ENCODE assay signal across 9 cellular contexts in the genomic region with DNA sequence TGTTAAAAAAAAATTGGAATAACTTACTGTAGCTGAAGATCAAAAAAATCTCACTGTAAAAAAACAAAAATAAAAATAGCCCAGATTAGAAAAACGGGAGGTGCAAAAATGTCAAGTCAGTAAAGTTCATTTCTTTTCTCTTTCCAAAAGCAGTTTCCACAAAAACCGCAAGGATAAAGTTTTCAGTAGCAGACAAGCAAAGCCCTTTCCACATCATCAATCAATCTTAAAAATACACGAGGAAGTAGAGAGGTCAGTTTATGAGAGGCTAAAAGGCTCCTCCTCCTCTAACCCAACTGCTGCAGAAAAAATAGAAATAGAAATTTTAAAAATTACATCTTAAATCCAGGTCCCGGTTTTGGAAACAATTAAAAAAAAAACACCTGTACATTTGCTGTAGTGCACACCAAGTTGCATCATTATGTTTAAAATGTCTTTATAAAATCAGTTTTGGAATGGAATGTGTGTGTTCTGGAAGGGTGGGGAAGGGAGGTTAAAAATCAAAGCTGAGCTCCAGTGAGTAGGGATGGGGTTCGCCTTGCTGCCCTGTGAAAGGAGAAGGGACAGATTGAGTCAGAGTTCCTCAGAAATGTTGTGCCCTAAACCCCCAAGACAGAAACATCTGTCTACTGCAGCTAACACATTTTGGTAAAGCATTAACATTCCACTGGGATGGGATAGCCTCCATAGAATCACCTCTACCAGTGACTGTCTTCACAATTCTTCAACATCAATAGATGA. TPM values are rescaled to one million over a fixed set of nuclear protein-coding genes. Genes with fewer than 3 reads are reported as not detected.
DNase-seq lines count a peak whose midpoint lies in the region; ATAC-seq and TF ChIP-seq lines count a peak whose summit lies in the region.
"Had no signal": no experiment of that assay in that cellular context is flagged by ENCODE, and none has a peak within 500 bp of the region (broad histone marks: within the 10 kb centered on the region; RNA-seq: fewer than 3 reads in every experiment).

No MANE protein-coding gene starts in this region.

- ATAC-seq in activated B cell treated with CpG ODN at 0.5 μM for 24 hours (ENCODE audit: low read depth) = peak; percentile 12
- ATAC-seq in GM18861 (IDR thresholded peaks at IDR 0.05; ENCODE audit: unreplicated experiment) = no peak
- no peak for ATAC-seq in mucosa of descending colon

- DNase-seq in A673 (ENCODE audit: low spot score) (no peak), HEK293T (ENCODE audit: extremely low spot score) (no peak), activated B cell treated with CpG ODN at 0.5 μM for 24 hours (no peak), mucosa of descending colon (no peak), ureter (ENCODE audit: low spot score) (no peak), H7 (no peak)

- peaks cover 95% of the 10 kb centered on the region for H3K36me3 Mint-ChIP-seq in activated B cell treated with CpG ODN at 0.5 μM for 24 hours (ENCODE audit: low read depth)

- CTCF ChIA-PET in A673 (lab: Charles Lee) = no interaction called here
- CTCF ChIA-PET in HEK293T (lab: Yijun Ruan, JAX) = interaction anchor here (0.5 to 0.6 kb wide), 2 partner anchors 64 to 148 kb away, joined by 3 read pairs; no protein-coding TSS in a partner anchor
- CTCF ChIA-PET in activated B cell treated with CpG ODN at 0.5 μM for 24 hours (lab: Charles Lee) = no interaction called here

- no TSS peak for BruUV-seq in A673 (replicated peaks; lab: Mats Ljungman, UMichigan)

- H3K4me3 Mint-ChIP-seq in activated B cell treated with CpG ODN at 0.5 μM for 24 hours = peak overlapping the region; percentile 100

- peak overlapping the region; percentile 87 for H3K27ac Mint-ChIP-seq in activated B cell treated with CpG ODN at 0.5 μM for 24 hours

- H3K27me3 ChIP-seq in A673 (replicated peaks; ENCODE audit: insufficient read depth, low read depth, low read length, poor library complexity) (no peaks in the 10 kb centered on the region), iPS-20b (ENCODE audit: insufficient read depth, low read length) (no peaks in the 10 kb centered on the region), H7 (ENCODE audit: control insufficient read depth, insufficient read depth, low read length) (no peaks in the 10 kb centered on the region)

- POLR2A ChIA-PET in A673 (lab: Charles Lee; ENCODE audit: low non-redundant PET) = no interaction called here
- POLR2A ChIA-PET in HEK293T (lab: Yijun Ruan, JAX) = interaction anchor here (3.0 kb wide), 1 partner anchor 8 kb away, joined by 39 read pairs; no protein-coding TSS in a partner anchor
- POLR2A ChIA-PET in activated B cell treated with CpG ODN at 0.5 μM for 24 hours (lab: Charles Lee) = interaction anchor here (1.0 to 4.3 kb wide), 4 partner anchors 8 to 45 kb away, joined by 3 to 31 read pairs (median 15); no protein-coding TSS in a partner anchor

- intact Hi-C loops in A673 (cut with micrococcal nuclease; ENCODE audit: unreplicated experiment) (loop anchor here (10.0 kb wide), 1 partner anchor 271 kb away; no protein-coding TSS in a partner anchor), activated B cell treated with CpG ODN at 0.5 μM for 24 hours (cut with micrococcal nuclease) (loop anchor here (1.0 to 10.0 kb wide), 6 partner anchors 13 to 639 kb away; a partner anchor contains a TSS), mucosa of descending colon (cut with DNase I, micrococcal nuclease) (no loop called here)

- H3K4me3 ChIP-seq in A673 (ENCODE audit: low read depth, low read length, poor library complexity, severe bottlenecking) (peak overlapping the region; percentile 2), iPS-20b (ENCODE audit: low read length) (peak overlapping the region; percentile 99), mucosa of descending colon (no peak overlapping the region), H7 (ENCODE audit: insufficient read depth, low read depth, low read length) (no peak overlapping the region)

- H3K9ac ChIP-seq in iPS-20b (ENCODE audit: low read depth, low read length) = peak overlapping the region; percentile 23; the same call in 1 of the 2 replicates

- H3K27ac ChIP-seq in A673 (ENCODE audit: low read depth, low read length, poor library complexity, severe bottlenecking) = peak overlapping the region; percentile 39
- H3K27ac ChIP-seq in iPS-20b (ENCODE audit: low read length) = no peak overlapping the region

- H3K9me3 Mint-ChIP-seq in activated B cell treated with CpG ODN at 0.5 μM for 24 hours = no peaks in the 10 kb centered on the region

- peaks cover 98% of the 10 kb centered on the region for H3K36me3 ChIP-seq in A673 (ENCODE audit: insufficient read depth, low read length, poor library complexity, severe bottlenecking)
- peaks cover 94% of the 10 kb centered on the region for H3K36me3 ChIP-seq in iPS-20b (ENCODE audit: insufficient read depth, low read depth, low read length)
- no peaks in the 10 kb centered on the region for H3K36me3 ChIP-seq in mucosa of descending colon (ENCODE audit: low read depth)
- peaks cover 48% of the 10 kb centered on the region for H3K36me3 ChIP-seq in H7 (replicated peaks; ENCODE audit: control insufficient read depth, insufficient read depth, low read length)

- TF ChIP-seq CTCF in A673 (conservative IDR thresholded peaks at IDR 0.05; ENCODE audit: low read depth, low read length) (no peak), activated B cell treated with CpG ODN at 0.5 μM for 24 hours (IDR thresholded peaks at IDR 0.05) (no peak), mucosa of descending colon (IDR thresholded peaks at IDR 0.05) (no peak)

- H3K9me3 ChIP-seq in A673 (ENCODE audit: low read depth, low read length, poor library complexity, severe bottlenecking) = no peaks in the 10 kb centered on the region
- no peaks in the 10 kb centered on the region for H3K9me3 ChIP-seq in iPS-20b (ENCODE audit: insufficient read depth, low read depth, low read length)
- no peaks in the 10 kb centered on the region for H3K9me3 ChIP-seq in mucosa of descending colon

- H3K27me3 Mint-ChIP-seq in activated B cell treated with CpG ODN at 0.5 μM for 24 hours = no peaks in the 10 kb centered on the region

- peaks cover 82% of the 10 kb centered on the region for H3K4me1 Mint-ChIP-seq in activated B cell treated with CpG ODN at 0.5 μM for 24 hours

- peaks cover 56% of the 10 kb centered on the region for H3K4me1 ChIP-seq in A673 (ENCODE audit: insufficient read depth, low read length, poor library complexity, severe bottlenecking)
- H3K4me1 ChIP-seq in iPS-20b (ENCODE audit: insufficient read depth, low read length) = peaks cover 27% of the 10 kb centered on the region; the same call in 1 of the 2 replicates
- H3K4me1 ChIP-seq in mucosa of descending colon (ENCODE audit: low read depth) = peaks cover 44% of the 10 kb centered on the region

TF ChIP-seq in HEK293T, 16 proteins besides CTCF, POLR2A, EP300 and RAD21:
- TF ChIP-seq NFRKB (IDR thresholded peaks at IDR 0.05) = no peak
- no peak for TF ChIP-seq ZNF384 (IDR thresholded peaks at IDR 0.05)
- TF ChIP-seq, protein P1, sequence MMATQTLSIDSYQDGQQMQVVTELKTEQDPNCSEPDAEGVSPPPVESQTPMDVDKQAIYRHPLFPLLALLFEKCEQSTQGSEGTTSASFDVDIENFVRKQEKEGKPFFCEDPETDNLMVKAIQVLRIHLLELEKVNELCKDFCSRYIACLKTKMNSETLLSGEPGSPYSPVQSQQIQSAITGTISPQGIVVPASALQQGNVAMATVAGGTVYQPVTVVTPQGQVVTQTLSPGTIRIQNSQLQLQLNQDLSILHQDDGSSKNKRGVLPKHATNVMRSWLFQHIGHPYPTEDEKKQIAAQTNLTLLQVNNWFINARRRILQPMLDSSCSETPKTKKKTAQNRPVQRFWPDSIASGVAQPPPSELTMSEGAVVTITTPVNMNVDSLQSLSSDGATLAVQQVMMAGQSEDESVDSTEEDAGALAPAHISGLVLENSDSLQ (IDR thresholded peaks at IDR 0.05) = peak; percentile 68
- no peak for TF ChIP-seq FOXK2 (IDR thresholded peaks at IDR 0.05)
- TF ChIP-seq BHLHE40 (IDR thresholded peaks at IDR 0.05; ENCODE audit: borderline replicate concordance) = no peak
- no peak for TF ChIP-seq TARDBP (IDR thresholded peaks at IDR 0.05)
- no peak for TF ChIP-seq SP1 (IDR thresholded peaks at IDR 0.05)
- no peak for TF ChIP-seq FOXA1 (IDR thresholded peaks at IDR 0.05)

RNA-seq across cellular contexts. Expression of a gene that starts 5.8 kb away (rescaled TPM):
- 934 and 949 TPM in 2 replicates for total RNA-seq in A673 (2021)
- total RNA-seq in activated B cell treated with CpG ODN at 0.5 μM for 24 hours = 653 and 683 TPM in 2 replicates
- 100 to 1,000 TPM; 273 to 334 (median 312) TPM for total RNA-seq in mucosa of descending colon
- 591 TPM for total RNA-seq in ureter
- total RNA-seq in H7 (2014; rRNA removed; shearing (Covaris generic)) = 1,394 and 2,138 TPM in 2 replicates

RNA-seq across cellular contexts. Expression of a gene that starts 16.4 kb away (rescaled TPM):
- total RNA-seq in A673 (2021) (0.86 and 0.98 TPM in 2 replicates), activated B cell treated with CpG ODN at 0.5 μM for 24 hours (not detected in 2 replicates), mucosa of descending colon (under 1 TPM in 2 of 3 donors, not detected in 1; 0.09 to 0.20 TPM), ureter (0.49 TPM)
- 0.11 and 0.14 TPM in 2 replicates for total RNA-seq in H7 (2014; rRNA removed; shearing (Covaris generic))
- total RNA-seq: glomerular endothelial cell had no signal

Comparison
In these comparisons a context has a peak if more than half of its experiments do, and no peak if none do; other contexts are left out.
1. H3K4me3 ChIP-seq: peak in A673 (single experiment) and iPS-20b (single experiment); none in mucosa of descending colon (single experiment) and H7 (single experiment).
2. intact Hi-C loops: an anchor here in A673 (10.0 kb wide) and activated B cell treated with CpG ODN at 0.5 μM for 24 hours (1.0 to 10.0 kb wide); none called in mucosa of descending colon.